In the genomic region with DNA sequence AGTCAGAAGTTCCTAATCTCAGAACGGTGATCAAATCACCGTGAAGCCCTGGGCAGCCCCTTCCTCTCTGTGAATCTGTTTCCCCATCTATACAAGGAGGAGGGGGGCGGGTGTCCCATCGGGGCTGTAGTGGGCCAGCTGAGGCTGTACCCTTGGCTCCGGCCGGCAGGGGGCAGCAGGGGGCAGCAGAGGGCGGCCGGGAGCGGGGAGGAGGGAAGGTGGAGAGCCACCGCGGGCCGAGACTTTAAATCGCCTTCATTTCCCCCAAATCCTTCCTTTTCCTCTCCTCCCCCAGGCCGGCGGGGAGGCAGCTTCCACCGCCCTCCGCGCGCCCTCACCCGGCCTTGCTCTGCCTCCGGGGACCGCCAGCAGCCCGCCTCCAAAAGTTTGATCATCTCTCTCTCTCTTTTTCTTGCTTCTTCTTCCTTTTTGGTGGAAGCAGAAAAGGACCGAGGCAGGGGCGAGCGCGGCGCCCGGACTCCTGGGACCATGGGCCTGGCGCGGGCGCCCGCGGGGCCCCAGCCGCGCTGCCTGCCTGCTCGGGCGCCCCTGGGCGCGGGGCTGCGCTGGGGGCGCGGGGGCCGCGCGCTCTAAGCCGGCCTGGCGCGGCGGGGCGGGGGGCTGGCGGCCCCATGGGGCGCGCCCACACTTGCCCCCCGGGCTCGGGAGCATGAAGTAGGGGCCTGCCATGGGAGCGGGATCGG, we compare ENCODE assay signal across 1 cellular context.
A peak's percentile ranks its signal among the peaks of the same experiment; 100 is the strongest.
TF ChIP-seq lines count a peak whose summit lies in the region.

A gene (plus strand): TSS at position 275 of the 704 bp plus-strand sequence. CDS start 414 bp downstream, at position 689.

TF ChIP-seq in HepG2, 621 proteins besides CTCF, POLR2A, EP300 and RAD21 (continued from another document and continues in another):
- TF ChIP-seq, protein P1, sequence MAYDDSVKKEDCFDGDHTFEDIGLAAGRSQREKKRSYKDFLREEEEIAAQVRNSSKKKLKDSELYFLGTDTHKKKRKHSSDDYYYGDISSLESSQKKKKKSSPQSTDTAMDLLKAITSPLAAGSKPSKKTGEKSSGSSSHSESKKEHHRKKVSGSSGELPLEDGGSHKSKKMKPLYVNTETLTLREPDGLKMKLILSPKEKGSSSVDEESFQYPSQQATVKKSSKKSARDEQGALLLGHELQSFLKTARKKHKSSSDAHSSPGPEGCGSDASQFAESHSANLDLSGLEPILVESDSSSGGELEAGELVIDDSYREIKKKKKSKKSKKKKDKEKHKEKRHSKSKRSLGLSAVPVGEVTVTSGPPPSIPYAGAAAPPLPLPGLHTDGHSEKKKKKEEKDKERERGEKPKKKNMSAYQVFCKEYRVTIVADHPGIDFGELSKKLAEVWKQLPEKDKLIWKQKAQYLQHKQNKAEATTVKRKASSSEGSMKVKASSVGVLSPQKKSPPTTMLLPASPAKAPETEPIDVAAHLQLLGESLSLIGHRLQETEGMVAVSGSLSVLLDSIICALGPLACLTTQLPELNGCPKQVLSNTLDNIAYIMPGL (CRISPR knock-in tag; IDR thresholded peaks at IDR 0.05; ENCODE audit: borderline replicate concordance in 1 of 2, low read depth in 1 of 2), result peak; percentile 89 to 96; a peak in 3 of 4 replicates
- TF ChIP-seq ATRX (CRISPR knock-in tag; IDR thresholded peaks at IDR 0.05; ENCODE audit: borderline replicate concordance) (no peak), HOXA5 (CRISPR knock-in tag; IDR thresholded peaks at IDR 0.05) (no peak; the same call in 1 of the 2 replicates), IRF2 (CRISPR knock-in tag; IDR thresholded peaks at IDR 0.05) (no peak), MEIS2 (CRISPR knock-in tag; IDR thresholded peaks at IDR 0.05) (0 out of 2 replicates have a peak, but pooled peaks have one; percentile 6), ZNF263 (CRISPR knock-in tag; IDR thresholded peaks at IDR 0.05) (peak; percentile 53), ZSCAN25 (CRISPR knock-in tag; IDR thresholded peaks at IDR 0.05) (peak; percentile 80), PPARG (CRISPR knock-in tag; conservative IDR thresholded peaks at IDR 0.05) (no peak), SAP130 (CRISPR knock-in tag; IDR thresholded peaks at IDR 0.05; ENCODE audit: low read depth) (peak; percentile 82), DR1 (CRISPR knock-in tag; IDR thresholded peaks at IDR 0.05) (no peak), RXRB (CRISPR knock-in tag; IDR thresholded peaks at IDR 0.05; ENCODE audit: borderline replicate concordance) (peak; percentile 42; the same call in 1 of the 2 replicates), HNRNPK (IDR thresholded peaks at IDR 0.05; ENCODE audit: low read depth, low read length, poor library complexity, severe bottlenecking) (peak; percentile 72), BHLHE40 (IDR thresholded peaks at IDR 0.05; ENCODE audit: low read length) (no peak), JDP2 (CRISPR knock-in tag; IDR thresholded peaks at IDR 0.05; ENCODE audit: borderline replicate concordance) (no peak), WIZ (CRISPR knock-in tag; IDR thresholded peaks at IDR 0.05) (no peak), HDAC1 (CRISPR knock-in tag; IDR thresholded peaks at IDR 0.05) (peak; percentile 53), KDM3A (CRISPR knock-in tag; IDR thresholded peaks at IDR 0.05; ENCODE audit: low read depth) (peak; percentile 90; the same call in 1 of the 2 replicates), ZFP1 (CRISPR knock-in tag; IDR thresholded peaks at IDR 0.05) (0 out of 2 replicates have a peak, but pooled peaks have one; percentile 41), MXI1 (IDR thresholded peaks at IDR 0.05; ENCODE audit: borderline replicate concordance, low read depth, low read length) (peak; percentile 28; the same call in 1 of the 3 replicates), MIER3 (CRISPR knock-in tag; IDR thresholded peaks at IDR 0.05; ENCODE audit: borderline replicate concordance) (0 out of 2 replicates have a peak, but pooled peaks have one; percentile 45), BORCS8-MEF2B (CRISPR knock-in tag; IDR thresholded peaks at IDR 0.05) (no peak), ZNF160 (CRISPR knock-in tag; IDR thresholded peaks at IDR 0.05) (no peak), SRSF9 (IDR thresholded peaks at IDR 0.05; ENCODE audit: borderline replicate concordance, insufficient read depth, low read depth, low read length, poor library complexity, severe bottlenecking) (no peak), ZNF292 (CRISPR knock-in tag; IDR thresholded peaks at IDR 0.05; ENCODE audit: borderline replicate concordance, low read depth) (no peak), MTF2 (CRISPR knock-in tag; IDR thresholded peaks at IDR 0.05; ENCODE audit: borderline replicate concordance) (0 out of 2 replicates have a peak, but pooled peaks have one; percentile 20), PHF5A (CRISPR knock-in tag; IDR thresholded peaks at IDR 0.05; ENCODE audit: low read depth, unreplicated experiment) (no peak), ZNF501 (CRISPR knock-in tag; IDR thresholded peaks at IDR 0.05) (peak; percentile 53; the same call in 1 of the 2 replicates), CBX5 (CRISPR knock-in tag; IDR thresholded peaks at IDR 0.05; ENCODE audit: borderline replicate concordance) (peak; percentile 53; the same call in 1 of the 2 replicates), SOX5 (CRISPR knock-in tag; IDR thresholded peaks at IDR 0.05; ENCODE audit: borderline replicate concordance) (0 out of 2 replicates have a peak, but pooled peaks have one; percentile 21), HNRNPH1 (optimal IDR thresholded peaks at IDR 0.05; ENCODE audit: low read depth, low read length) (no peak), ZNF781 (CRISPR knock-in tag; IDR thresholded peaks at IDR 0.05; ENCODE audit: borderline replicate concordance, not compliant biosample characterization) (peak; percentile 25), ZNF317 (CRISPR knock-in tag; IDR thresholded peaks at IDR 0.05) (no peak)
- TF ChIP-seq, protein P2, sequence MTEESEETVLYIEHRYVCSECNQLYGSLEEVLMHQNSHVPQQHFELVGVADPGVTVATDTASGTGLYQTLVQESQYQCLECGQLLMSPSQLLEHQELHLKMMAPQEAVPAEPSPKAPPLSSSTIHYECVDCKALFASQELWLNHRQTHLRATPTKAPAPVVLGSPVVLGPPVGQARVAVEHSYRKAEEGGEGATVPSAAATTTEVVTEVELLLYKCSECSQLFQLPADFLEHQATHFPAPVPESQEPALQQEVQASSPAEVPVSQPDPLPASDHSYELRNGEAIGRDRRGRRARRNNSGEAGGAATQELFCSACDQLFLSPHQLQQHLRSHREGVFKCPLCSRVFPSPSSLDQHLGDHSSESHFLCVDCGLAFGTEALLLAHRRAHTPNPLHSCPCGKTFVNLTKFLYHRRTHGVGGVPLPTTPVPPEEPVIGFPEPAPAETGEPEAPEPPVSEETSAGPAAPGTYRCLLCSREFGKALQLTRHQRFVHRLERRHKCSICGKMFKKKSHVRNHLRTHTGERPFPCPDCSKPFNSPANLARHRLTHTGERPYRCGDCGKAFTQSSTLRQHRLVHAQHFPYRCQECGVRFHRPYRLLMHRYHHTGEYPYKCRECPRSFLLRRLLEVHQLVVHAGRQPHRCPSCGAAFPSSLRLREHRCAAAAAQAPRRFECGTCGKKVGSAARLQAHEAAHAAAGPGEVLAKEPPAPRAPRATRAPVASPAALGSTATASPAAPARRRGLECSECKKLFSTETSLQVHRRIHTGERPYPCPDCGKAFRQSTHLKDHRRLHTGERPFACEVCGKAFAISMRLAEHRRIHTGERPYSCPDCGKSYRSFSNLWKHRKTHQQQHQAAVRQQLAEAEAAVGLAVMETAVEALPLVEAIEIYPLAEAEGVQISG (CRISPR knock-in tag; IDR thresholded peaks at IDR 0.05), result 0 out of 2 replicates have a peak, but pooled peaks have one; percentile 39
- TF ChIP-seq, protein P3, sequence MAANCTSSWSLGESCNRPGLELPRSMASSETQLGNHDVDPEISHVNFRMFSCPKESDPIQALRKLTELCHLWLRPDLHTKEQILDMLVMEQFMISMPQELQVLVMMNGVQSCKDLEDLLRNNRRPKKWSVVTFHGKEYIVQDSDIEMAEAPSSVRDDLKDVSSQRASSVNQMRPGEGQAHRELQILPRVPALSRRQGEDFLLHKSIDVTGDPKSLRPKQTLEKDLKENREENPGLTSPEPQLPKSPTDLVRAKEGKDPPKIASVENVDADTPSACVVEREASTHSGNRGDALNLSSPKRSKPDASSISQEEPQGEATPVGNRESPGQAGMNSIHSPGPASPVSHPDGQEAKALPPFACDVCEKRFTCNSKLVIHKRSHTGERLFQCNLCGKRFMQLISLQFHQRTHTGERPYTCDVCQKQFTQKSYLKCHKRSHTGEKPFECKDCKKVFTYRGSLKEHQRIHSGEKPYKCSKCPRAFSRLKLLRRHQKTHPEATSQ (CRISPR knock-in tag; IDR thresholded peaks at IDR 0.05; ENCODE audit: borderline replicate concordance), result no peak
- TF ChIP-seq, protein P4, sequence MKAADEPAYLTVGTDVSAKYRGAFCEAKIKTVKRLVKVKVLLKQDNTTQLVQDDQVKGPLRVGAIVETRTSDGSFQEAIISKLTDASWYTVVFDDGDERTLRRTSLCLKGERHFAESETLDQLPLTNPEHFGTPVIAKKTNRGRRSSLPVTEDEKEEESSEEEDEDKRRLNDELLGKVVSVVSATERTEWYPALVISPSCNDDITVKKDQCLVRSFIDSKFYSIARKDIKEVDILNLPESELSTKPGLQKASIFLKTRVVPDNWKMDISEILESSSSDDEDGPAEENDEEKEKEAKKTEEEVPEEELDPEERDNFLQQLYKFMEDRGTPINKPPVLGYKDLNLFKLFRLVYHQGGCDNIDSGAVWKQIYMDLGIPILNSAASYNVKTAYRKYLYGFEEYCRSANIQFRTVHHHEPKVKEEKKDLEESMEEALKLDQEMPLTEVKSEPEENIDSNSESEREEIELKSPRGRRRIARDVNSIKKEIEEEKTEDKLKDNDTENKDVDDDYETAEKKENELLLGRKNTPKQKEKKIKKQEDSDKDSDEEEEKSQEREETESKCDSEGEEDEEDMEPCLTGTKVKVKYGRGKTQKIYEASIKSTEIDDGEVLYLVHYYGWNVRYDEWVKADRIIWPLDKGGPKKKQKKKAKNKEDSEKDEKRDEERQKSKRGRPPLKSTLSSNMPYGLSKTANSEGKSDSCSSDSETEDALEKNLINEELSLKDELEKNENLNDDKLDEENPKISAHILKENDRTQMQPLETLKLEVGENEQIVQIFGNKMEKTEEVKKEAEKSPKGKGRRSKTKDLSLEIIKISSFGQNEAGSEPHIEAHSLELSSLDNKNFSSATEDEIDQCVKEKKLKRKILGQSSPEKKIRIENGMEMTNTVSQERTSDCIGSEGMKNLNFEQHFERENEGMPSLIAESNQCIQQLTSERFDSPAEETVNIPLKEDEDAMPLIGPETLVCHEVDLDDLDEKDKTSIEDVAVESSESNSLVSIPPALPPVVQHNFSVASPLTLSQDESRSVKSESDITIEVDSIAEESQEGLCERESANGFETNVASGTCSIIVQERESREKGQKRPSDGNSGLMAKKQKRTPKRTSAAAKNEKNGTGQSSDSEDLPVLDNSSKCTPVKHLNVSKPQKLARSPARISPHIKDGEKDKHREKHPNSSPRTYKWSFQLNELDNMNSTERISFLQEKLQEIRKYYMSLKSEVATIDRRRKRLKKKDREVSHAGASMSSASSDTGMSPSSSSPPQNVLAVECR (CRISPR knock-in tag; IDR thresholded peaks at IDR 0.05; ENCODE audit: borderline replicate concordance), result peak; percentile 61; the same call in 1 of the 2 replicates
- TF ChIP-seq, protein P5, sequence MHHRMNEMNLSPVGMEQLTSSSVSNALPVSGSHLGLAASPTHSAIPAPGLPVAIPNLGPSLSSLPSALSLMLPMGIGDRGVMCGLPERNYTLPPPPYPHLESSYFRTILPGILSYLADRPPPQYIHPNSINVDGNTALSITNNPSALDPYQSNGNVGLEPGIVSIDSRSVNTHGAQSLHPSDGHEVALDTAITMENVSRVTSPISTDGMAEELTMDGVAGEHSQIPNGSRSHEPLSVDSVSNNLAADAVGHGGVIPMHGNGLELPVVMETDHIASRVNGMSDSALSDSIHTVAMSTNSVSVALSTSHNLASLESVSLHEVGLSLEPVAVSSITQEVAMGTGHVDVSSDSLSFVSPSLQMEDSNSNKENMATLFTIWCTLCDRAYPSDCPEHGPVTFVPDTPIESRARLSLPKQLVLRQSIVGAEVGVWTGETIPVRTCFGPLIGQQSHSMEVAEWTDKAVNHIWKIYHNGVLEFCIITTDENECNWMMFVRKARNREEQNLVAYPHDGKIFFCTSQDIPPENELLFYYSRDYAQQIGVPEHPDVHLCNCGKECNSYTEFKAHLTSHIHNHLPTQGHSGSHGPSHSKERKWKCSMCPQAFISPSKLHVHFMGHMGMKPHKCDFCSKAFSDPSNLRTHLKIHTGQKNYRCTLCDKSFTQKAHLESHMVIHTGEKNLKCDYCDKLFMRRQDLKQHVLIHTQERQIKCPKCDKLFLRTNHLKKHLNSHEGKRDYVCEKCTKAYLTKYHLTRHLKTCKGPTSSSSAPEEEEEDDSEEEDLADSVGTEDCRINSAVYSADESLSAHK (CRISPR knock-in tag; IDR thresholded peaks at IDR 0.05; ENCODE audit: borderline replicate concordance), result no peak
- TF ChIP-seq, protein P6, sequence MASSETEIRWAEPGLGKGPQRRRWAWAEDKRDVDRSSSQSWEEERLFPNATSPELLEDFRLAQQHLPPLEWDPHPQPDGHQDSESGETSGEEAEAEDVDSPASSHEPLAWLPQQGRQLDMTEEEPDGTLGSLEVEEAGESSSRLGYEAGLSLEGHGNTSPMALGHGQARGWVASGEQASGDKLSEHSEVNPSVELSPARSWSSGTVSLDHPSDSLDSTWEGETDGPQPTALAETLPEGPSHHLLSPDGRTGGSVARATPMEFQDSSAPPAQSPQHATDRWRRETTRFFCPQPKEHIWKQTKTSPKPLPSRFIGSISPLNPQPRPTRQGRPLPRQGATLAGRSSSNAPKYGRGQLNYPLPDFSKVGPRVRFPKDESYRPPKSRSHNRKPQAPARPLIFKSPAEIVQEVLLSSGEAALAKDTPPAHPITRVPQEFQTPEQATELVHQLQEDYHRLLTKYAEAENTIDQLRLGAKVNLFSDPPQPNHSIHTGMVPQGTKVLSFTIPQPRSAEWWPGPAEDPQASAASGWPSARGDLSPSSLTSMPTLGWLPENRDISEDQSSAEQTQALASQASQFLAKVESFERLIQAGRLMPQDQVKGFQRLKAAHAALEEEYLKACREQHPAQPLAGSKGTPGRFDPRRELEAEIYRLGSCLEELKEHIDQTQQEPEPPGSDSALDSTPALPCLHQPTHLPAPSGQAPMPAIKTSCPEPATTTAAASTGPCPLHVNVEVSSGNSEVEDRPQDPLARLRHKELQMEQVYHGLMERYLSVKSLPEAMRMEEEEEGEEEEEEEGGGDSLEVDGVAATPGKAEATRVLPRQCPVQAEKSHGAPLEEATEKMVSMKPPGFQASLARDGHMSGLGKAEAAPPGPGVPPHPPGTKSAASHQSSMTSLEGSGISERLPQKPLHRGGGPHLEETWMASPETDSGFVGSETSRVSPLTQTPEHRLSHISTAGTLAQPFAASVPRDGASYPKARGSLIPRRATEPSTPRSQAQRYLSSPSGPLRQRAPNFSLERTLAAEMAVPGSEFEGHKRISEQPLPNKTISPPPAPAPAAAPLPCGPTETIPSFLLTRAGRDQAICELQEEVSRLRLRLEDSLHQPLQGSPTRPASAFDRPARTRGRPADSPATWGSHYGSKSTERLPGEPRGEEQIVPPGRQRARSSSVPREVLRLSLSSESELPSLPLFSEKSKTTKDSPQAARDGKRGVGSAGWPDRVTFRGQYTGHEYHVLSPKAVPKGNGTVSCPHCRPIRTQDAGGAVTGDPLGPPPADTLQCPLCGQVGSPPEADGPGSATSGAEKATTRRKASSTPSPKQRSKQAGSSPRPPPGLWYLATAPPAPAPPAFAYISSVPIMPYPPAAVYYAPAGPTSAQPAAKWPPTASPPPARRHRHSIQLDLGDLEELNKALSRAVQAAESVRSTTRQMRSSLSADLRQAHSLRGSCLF (CRISPR knock-in tag; IDR thresholded peaks at IDR 0.05; ENCODE audit: borderline replicate concordance), result no peak
